ENCODE assay signal across 1 cellular context in the genomic region with DNA sequence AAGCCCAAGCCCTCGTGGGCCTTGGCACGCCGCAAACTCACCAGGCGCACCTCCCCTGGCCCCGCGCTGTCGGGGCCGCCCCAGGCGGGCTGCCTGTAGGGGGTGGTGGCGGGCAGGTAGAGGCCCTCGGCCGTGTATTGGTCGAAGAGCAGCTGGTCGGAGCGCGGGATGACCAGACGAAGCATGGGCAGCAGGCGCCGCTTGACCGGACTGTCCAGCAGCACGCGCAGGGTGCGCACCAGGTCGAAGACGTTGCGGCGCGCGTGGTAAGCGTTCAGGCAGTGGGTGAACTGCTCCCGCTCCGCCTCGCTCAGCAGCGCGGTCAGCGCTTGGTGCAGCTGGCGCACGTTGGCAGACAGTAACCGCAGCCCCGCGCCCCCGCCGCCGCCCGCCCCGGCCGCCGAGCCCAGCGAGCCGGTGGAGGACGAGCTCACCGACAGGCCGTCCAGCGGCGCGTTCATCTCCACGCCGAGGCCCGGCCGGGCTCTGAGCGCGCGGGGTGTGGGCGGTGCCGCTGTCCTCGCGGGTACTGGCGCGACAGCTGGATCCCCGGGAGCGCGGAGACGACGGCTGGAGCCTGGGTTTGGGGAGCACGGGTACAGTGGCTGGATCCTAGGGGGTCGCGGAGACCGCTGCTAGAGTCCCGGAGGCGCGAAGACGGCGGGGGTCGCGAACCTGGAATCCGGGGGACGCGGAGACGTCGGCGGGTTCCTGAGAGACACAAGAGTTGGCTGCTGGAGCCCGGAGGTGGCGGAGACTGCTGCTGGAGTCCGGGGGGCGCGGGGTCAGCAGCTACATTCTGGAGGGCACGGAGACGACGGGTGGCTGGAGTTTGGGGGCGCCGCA.
TF ChIP-seq lines count a peak whose summit lies in the region.

No MANE protein-coding gene starts in this region.

TF ChIP-seq in GM23338, 12 proteins besides CTCF, POLR2A, EP300 and RAD21 (continued from another document):
- TF ChIP-seq NANOG (IDR thresholded peaks at IDR 0.05; ENCODE audit: borderline replicate concordance) (no peak), CREB1 (CRISPR knock-in tag; IDR thresholded peaks at IDR 0.05; ENCODE audit: low read depth) (no peak), EZH2phosphoT487 (IDR thresholded peaks at IDR 0.05; ENCODE audit: unreplicated experiment) (no peak)
